9 cellular contexts compared by ENCODE assay signal in the genomic region with DNA sequence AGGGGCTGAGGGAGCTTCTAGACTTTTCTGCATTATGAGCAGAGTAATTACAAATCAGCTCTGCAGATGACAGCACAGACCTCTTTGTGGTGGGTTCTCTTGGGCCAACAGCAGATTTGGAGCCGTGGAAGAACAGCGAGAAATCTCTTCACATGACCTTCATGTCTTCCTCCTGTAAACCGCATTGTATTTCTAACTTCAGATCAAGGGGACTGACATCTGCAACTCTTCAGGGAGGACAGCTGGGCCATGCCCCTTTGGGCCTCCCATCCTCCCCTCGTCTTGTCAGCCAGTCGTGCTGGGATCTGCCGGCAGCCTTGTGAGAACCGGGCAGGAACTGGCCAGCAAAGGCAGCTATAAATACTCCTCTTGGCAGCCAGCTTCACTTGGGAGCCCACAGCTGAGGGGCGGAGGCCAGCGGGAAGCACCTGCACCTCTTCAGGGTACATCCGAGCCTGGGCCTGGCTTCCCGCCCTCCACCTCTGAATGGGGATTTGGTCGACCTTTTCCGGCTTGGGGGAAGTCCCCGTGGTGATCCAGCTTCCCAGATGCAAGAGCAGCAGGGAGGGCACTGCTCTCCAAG. TPM values are rescaled to one million over a fixed set of nuclear protein-coding genes. Genes with fewer than 3 reads are reported as not detected.
DNase-seq lines count a peak whose midpoint lies in the region; ATAC-seq and TF ChIP-seq lines count a peak whose summit lies in the region.
"Had no signal": no experiment of that assay in that cellular context is flagged by ENCODE, and none has a peak within 500 bp of the region (broad histone marks: within the 10 kb centered on the region; RNA-seq: fewer than 3 reads in every experiment).

No MANE protein-coding gene starts in this region.

- no peaks in the 10 kb centered on the region for H3K9me3 ChIP-seq in esophagus squamous epithelium
- H3K9me3 ChIP-seq: neutrophil had no signal

- peak; percentile 36 for ATAC-seq in GM21786 (IDR thresholded peaks at IDR 0.05; ENCODE audit: unreplicated experiment)

- DNase-seq in DMS153 (lab: John Stamatoyannopoulos, UW) (peak; percentile 98), NCI-H2196 (lab: John Stamatoyannopoulos, UW; ENCODE audit: unreplicated experiment) (peak; percentile 91), esophagus squamous epithelium (lab: John Stamatoyannopoulos, UW) (peak; percentile 18), posterior cingulate gyrus (peak in 7 of 10 donors; percentile 21 to 84 (median 40)), KBM-7 (no peak), activated gamma-delta T cell (lab: John Stamatoyannopoulos, UW) (no peak)
- DNase-seq in stimulated activated CD4-positive, alpha-beta T cell treated with anti-CD3 and anti-CD28 coated beads, Interleukin-12 subunit alpha, Interleukin-12 subunit beta, amount 100 ng/mL, for 4 hours, result no peak

- H3K27me3 ChIP-seq in esophagus squamous epithelium, result no peaks in the 10 kb centered on the region

- peak overlapping the region; percentile 68 to 77 (median 72) for H3K27ac ChIP-seq in esophagus squamous epithelium
- H3K27ac ChIP-seq: neutrophil had no signal

- no peaks in the 10 kb centered on the region for H3K36me3 ChIP-seq in esophagus squamous epithelium
- H3K36me3 ChIP-seq: neutrophil had no signal

- TF ChIP-seq CTCF in esophagus squamous epithelium (IDR thresholded peaks at IDR 0.05), result no peak

- in situ Hi-C loops in KBM-7 (cut with MboI; ENCODE audit: low pct_unique_long_range_greater_than_20kb, low sequenced_read_pairs), result no loop called here

- no peak for TF ChIP-seq POLR2A in esophagus squamous epithelium (IDR thresholded peaks at IDR 0.05)

- 10 to 13% methylated on average over 10 to 13 of the region's 14 CpGs for WGBS in esophagus squamous epithelium, 2 donors

- H3K4me3 ChIP-seq in esophagus squamous epithelium, result peak overlapping the region in 1 of 4 donors; percentile 19

- peaks cover 24 to 39% (median 31%) of the 10 kb centered on the region in 3 donors for H3K4me1 ChIP-seq in esophagus squamous epithelium

- intact Hi-C loops in esophagus squamous epithelium (cut with DNase I), result no loop called here
- intact Hi-C loops in posterior cingulate gyrus (cut with DNase I), result no loop called here

RNA-seq across cellular contexts. Expression of gene STEAP1B, which starts 54.8 kb away (rescaled TPM):
- 10 to 100 TPM in 1 of 4 donors, under 1 TPM in 3; 0.29 to 13.1 (median 0.69) TPM for total RNA-seq in esophagus squamous epithelium

Comparison
In these comparisons a context has a peak if more than half of its experiments do, and no peak if none do; other contexts are left out.
1. DNase-seq: peak in DMS153 (single experiment), NCI-H2196 (single experiment), esophagus squamous epithelium (single experiment) and posterior cingulate gyrus (7 of 10); none in KBM-7 (single experiment), stimulated activated CD4-positive, alpha-beta T cell treated with anti-CD3 and anti-CD28 coated beads, Interleukin-12 subunit alpha, Interleukin-12 subunit beta, amount 100 ng/mL, for 4 hours (single experiment) and activated gamma-delta T cell (single experiment).